1 cellular context compared by ENCODE assay signal in the genomic region with DNA sequence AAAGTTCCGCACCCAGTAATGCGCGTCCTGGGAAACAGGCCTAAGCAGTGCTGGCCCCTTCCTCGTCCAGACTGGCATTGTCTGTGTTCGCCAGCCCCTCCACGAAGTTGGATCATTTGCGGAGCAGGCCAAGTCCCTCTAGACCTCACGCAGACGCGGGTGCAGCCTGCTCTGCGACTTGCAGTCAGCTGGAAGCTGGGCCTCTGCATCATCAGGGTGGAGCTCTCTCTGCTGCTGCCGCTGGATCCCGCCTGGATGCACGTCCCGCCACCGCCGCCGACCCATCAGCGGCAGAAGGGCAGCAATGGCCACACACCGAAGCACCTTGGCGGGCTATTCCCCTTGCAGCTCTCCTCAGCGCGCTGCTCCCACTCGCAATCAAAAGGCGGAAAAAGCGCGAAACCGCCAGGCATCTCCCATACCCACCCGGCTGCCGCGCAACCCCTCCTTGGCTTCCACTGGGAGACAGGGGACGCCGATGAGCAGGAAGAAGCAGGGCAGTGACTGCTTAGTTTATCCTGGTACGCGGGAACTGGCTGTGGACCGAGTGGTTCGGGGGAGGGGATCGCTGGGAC.
TF ChIP-seq lines count a peak whose summit lies in the region.

No MANE protein-coding gene starts in this region.

TF ChIP-seq in HEK293, 187 proteins besides CTCF, POLR2A, EP300 and RAD21 (continued from another document and continues in another):
- TF ChIP-seq PBX3 (CRISPR knock-in tag; IDR thresholded peaks at IDR 0.05) (no peak), ZNF140 (tag by site-specific recombination; IDR thresholded peaks at IDR 0.05) (no peak), ZNF555 (tag by site-specific recombination; conservative IDR thresholded peaks at IDR 0.05) (no peak), ZNF138 (tag by site-specific recombination; IDR thresholded peaks at IDR 0.05; ENCODE audit: borderline replicate concordance) (no peak), ZNF426 (tag by site-specific recombination; IDR thresholded peaks at IDR 0.05) (no peak), ZNF10 (tag by site-specific recombination; IDR thresholded peaks at IDR 0.05) (no peak), ZNF302 (tag by site-specific recombination; IDR thresholded peaks at IDR 0.05; ENCODE audit: low read depth) (no peak), ZNF248 (tag by site-specific recombination; IDR thresholded peaks at IDR 0.05) (no peak), KLF7 (tag by site-specific recombination; IDR thresholded peaks at IDR 0.05; ENCODE audit: borderline replicate concordance) (no peak), ZNF660 (tag by site-specific recombination; IDR thresholded peaks at IDR 0.05) (no peak), ZNF266 (tag by site-specific recombination; IDR thresholded peaks at IDR 0.05; ENCODE audit: low read depth) (no peak), ZBTB20 (tag by site-specific recombination; IDR thresholded peaks at IDR 0.05) (peak; percentile 81), SP7 (tag by site-specific recombination; IDR thresholded peaks at IDR 0.05) (no peak), ZNF354C (tag by site-specific recombination; IDR thresholded peaks at IDR 0.05; ENCODE audit: borderline replicate concordance, low read depth) (no peak), ZNF292 (tag by site-specific recombination; IDR thresholded peaks at IDR 0.05; ENCODE audit: borderline replicate concordance, low read depth) (no peak), ZNF214 (tag by site-specific recombination; IDR thresholded peaks at IDR 0.05; ENCODE audit: borderline replicate concordance) (no peak), ZNF701 (tag by site-specific recombination; IDR thresholded peaks at IDR 0.05) (no peak), ZBTB48 (tag by site-specific recombination; IDR thresholded peaks at IDR 0.05) (no peak), MYNN (tag by site-specific recombination; IDR thresholded peaks at IDR 0.05; ENCODE audit: borderline replicate concordance) (no peak), KLF8 (tag by site-specific recombination; IDR thresholded peaks at IDR 0.05) (peak; percentile 52; the same call in 1 of the 2 replicates), TRIM28 (IDR thresholded peaks at IDR 0.05; ENCODE audit: borderline replicate concordance, low read length) (0 out of 2 replicates have a peak, but pooled peaks have one; percentile 36), ZNF600 (tag by site-specific recombination; IDR thresholded peaks at IDR 0.05) (peak; percentile 83), ZNF394 (tag by site-specific recombination; IDR thresholded peaks at IDR 0.05; ENCODE audit: borderline replicate concordance) (peak; percentile 21), ZFP37 (tag by site-specific recombination; IDR thresholded peaks at IDR 0.05) (peak; percentile 20; the same call in 1 of the 2 replicates), SETDB1 (IDR thresholded peaks at IDR 0.05; ENCODE audit: insufficient read length, low read length) (no peak), ZNF132 (tag by site-specific recombination; IDR thresholded peaks at IDR 0.05; ENCODE audit: borderline replicate concordance) (no peak), ZNF155 (tag by site-specific recombination; IDR thresholded peaks at IDR 0.05) (no peak), ZNF2 (tag by site-specific recombination; IDR thresholded peaks at IDR 0.05) (peak; percentile 72), ZNF677 (tag by site-specific recombination; IDR thresholded peaks at IDR 0.05) (no peak), ZNF501 (tag by site-specific recombination; IDR thresholded peaks at IDR 0.05) (peak; percentile 65; the same call in 1 of the 2 replicates), ZNF223 (tag by site-specific recombination; IDR thresholded peaks at IDR 0.05) (no peak), YY1 (tag by site-specific recombination; IDR thresholded peaks at IDR 0.05) (no peak), KLF1 (tag by site-specific recombination; IDR thresholded peaks at IDR 0.05) (no peak), ZNF335 (tag by site-specific recombination; conservative IDR thresholded peaks at IDR 0.05) (peak; percentile 97), MEIS1 (CRISPR knock-in tag; IDR thresholded peaks at IDR 0.05; ENCODE audit: borderline replicate concordance) (no peak), PRDM1 (tag by site-specific recombination; IDR thresholded peaks at IDR 0.05) (no peak), ZNF449 (tag by site-specific recombination; IDR thresholded peaks at IDR 0.05) (no peak), ZNF221 (tag by site-specific recombination; IDR thresholded peaks at IDR 0.05; ENCODE audit: borderline replicate concordance) (no peak), ZNF274 (IDR thresholded peaks at IDR 0.05; ENCODE audit: low read length) (no peak), ZNF274 (tag by site-specific recombination; IDR thresholded peaks at IDR 0.05; ENCODE audit: borderline replicate concordance) (no peak)
- TF ChIP-seq, protein P1, sequence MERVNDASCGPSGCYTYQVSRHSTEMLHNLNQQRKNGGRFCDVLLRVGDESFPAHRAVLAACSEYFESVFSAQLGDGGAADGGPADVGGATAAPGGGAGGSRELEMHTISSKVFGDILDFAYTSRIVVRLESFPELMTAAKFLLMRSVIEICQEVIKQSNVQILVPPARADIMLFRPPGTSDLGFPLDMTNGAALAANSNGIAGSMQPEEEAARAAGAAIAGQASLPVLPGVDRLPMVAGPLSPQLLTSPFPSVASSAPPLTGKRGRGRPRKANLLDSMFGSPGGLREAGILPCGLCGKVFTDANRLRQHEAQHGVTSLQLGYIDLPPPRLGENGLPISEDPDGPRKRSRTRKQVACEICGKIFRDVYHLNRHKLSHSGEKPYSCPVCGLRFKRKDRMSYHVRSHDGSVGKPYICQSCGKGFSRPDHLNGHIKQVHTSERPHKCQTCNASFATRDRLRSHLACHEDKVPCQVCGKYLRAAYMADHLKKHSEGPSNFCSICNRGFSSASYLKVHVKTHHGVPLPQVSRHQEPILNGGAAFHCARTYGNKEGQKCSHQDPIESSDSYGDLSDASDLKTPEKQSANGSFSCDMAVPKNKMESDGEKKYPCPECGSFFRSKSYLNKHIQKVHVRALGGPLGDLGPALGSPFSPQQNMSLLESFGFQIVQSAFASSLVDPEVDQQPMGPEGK (tag by site-specific recombination; IDR thresholded peaks at IDR 0.05) = no peak
- TF ChIP-seq, protein P2, sequence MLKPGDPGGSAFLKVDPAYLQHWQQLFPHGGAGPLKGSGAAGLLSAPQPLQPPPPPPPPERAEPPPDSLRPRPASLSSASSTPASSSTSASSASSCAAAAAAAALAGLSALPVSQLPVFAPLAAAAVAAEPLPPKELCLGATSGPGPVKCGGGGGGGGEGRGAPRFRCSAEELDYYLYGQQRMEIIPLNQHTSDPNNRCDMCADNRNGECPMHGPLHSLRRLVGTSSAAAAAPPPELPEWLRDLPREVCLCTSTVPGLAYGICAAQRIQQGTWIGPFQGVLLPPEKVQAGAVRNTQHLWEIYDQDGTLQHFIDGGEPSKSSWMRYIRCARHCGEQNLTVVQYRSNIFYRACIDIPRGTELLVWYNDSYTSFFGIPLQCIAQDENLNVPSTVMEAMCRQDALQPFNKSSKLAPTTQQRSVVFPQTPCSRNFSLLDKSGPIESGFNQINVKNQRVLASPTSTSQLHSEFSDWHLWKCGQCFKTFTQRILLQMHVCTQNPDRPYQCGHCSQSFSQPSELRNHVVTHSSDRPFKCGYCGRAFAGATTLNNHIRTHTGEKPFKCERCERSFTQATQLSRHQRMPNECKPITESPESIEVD (tag by site-specific recombination; IDR thresholded peaks at IDR 0.05) = no peak
- TF ChIP-seq, protein P3, sequence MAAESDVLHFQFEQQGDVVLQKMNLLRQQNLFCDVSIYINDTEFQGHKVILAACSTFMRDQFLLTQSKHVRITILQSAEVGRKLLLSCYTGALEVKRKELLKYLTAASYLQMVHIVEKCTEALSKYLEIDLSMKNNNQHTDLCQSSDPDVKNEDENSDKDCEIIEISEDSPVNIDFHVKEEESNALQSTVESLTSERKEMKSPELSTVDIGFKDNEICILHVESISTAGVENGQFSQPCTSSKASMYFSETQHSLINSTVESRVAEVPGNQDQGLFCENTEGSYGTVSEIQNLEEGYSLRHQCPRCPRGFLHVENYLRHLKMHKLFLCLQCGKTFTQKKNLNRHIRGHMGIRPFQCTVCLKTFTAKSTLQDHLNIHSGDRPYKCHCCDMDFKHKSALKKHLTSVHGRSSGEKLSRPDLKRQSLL (tag by site-specific recombination; IDR thresholded peaks at IDR 0.05) = no peak
- TF ChIP-seq, protein P4, sequence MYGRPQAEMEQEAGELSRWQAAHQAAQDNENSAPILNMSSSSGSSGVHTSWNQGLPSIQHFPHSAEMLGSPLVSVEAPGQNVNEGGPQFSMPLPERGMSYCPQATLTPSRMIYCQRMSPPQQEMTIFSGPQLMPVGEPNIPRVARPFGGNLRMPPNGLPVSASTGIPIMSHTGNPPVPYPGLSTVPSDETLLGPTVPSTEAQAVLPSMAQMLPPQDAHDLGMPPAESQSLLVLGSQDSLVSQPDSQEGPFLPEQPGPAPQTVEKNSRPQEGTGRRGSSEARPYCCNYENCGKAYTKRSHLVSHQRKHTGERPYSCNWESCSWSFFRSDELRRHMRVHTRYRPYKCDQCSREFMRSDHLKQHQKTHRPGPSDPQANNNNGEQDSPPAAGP (tag by site-specific recombination; IDR thresholded peaks at IDR 0.05) = peak; percentile 34; the same call in 1 of the 2 replicates
- TF ChIP-seq, protein P5, sequence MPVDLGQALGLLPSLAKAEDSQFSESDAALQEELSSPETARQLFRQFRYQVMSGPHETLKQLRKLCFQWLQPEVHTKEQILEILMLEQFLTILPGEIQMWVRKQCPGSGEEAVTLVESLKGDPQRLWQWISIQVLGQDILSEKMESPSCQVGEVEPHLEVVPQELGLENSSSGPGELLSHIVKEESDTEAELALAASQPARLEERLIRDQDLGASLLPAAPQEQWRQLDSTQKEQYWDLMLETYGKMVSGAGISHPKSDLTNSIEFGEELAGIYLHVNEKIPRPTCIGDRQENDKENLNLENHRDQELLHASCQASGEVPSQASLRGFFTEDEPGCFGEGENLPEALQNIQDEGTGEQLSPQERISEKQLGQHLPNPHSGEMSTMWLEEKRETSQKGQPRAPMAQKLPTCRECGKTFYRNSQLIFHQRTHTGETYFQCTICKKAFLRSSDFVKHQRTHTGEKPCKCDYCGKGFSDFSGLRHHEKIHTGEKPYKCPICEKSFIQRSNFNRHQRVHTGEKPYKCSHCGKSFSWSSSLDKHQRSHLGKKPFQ (tag by site-specific recombination; IDR thresholded peaks at IDR 0.05) = no peak
- TF ChIP-seq, protein P6, sequence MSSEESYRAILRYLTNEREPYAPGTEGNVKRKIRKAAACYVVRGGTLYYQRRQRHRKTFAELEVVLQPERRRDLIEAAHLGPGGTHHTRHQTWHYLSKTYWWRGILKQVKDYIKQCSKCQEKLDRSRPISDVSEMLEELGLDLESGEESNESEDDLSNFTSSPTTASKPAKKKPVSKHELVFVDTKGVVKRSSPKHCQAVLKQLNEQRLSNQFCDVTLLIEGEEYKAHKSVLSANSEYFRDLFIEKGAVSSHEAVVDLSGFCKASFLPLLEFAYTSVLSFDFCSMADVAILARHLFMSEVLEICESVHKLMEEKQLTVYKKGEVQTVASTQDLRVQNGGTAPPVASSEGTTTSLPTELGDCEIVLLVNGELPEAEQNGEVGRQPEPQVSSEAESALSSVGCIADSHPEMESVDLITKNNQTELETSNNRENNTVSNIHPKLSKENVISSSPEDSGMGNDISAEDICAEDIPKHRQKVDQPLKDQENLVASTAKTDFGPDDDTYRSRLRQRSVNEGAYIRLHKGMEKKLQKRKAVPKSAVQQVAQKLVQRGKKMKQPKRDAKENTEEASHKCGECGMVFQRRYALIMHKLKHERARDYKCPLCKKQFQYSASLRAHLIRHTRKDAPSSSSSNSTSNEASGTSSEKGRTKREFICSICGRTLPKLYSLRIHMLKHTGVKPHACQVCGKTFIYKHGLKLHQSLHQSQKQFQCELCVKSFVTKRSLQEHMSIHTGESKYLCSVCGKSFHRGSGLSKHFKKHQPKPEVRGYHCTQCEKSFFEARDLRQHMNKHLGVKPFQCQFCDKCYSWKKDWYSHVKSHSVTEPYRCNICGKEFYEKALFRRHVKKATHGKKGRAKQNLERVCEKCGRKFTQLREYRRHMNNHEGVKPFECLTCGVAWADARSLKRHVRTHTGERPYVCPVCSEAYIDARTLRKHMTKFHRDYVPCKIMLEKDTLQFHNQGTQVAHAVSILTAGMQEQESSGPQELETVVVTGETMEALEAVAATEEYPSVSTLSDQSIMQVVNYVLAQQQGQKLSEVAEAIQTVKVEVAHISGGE (tag by site-specific recombination; conservative IDR thresholded peaks at IDR 0.05; ENCODE audit: low read depth) = no peak; the same call in 1 of the 2 replicates
- TF ChIP-seq, protein P7, sequence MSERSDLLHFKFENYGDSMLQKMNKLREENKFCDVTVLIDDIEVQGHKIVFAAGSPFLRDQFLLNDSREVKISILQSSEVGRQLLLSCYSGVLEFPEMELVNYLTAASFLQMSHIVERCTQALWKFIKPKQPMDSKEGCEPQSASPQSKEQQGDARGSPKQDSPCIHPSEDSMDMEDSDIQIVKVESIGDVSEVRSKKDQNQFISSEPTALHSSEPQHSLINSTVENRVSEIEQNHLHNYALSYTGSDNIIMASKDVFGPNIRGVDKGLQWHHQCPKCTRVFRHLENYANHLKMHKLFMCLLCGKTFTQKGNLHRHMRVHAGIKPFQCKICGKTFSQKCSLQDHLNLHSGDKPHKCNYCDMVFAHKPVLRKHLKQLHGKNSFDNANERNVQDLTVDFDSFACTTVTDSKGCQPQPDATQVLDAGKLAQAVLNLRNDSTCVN (tag by site-specific recombination; optimal IDR thresholded peaks at IDR 0.05) = peak; percentile 69
- TF ChIP-seq, protein P8, sequence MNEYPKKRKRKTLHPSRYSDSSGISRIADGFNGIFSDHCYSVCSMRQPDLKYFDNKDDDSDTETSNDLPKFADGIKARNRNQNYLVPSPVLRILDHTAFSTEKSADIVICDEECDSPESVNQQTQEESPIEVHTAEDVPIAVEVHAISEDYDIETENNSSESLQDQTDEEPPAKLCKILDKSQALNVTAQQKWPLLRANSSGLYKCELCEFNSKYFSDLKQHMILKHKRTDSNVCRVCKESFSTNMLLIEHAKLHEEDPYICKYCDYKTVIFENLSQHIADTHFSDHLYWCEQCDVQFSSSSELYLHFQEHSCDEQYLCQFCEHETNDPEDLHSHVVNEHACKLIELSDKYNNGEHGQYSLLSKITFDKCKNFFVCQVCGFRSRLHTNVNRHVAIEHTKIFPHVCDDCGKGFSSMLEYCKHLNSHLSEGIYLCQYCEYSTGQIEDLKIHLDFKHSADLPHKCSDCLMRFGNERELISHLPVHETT (tag by site-specific recombination; IDR thresholded peaks at IDR 0.05) = no peak
